25 cellular contexts compared by ENCODE assay signal in genomic region chr15:48458876-48459275, GRCh38.
DNase-seq lines count a peak whose midpoint lies in the region; ATAC-seq and TF ChIP-seq lines count a peak whose summit lies in the region.
"Had no signal": no experiment of that assay in that cellular context is flagged by ENCODE, and none has a peak within 500 bp of the region (broad histone marks: within the 10 kb centered on the region; RNA-seq: fewer than 3 reads in every experiment).

No MANE protein-coding gene starts in this region.

- no peaks in the 10 kb centered on the region for H3K4me1 ChIP-seq in Karpas-422 (ENCODE audit: low read length)
- H3K4me1 ChIP-seq in fibroblast of lung (ENCODE audit: control insufficient read depth, extremely low read depth, insufficient read depth, low read length): peaks cover 8% of the 10 kb centered on the region
- peaks cover 15 to 20% of the 10 kb centered on the region in 2 donors for H3K4me1 ChIP-seq in thyroid gland
- H3K4me1 ChIP-seq: HAP-1, lower lobe of right lung, transverse colon had no signal

- no peaks in the 10 kb centered on the region for H3K9me2 ChIP-seq in Karpas-422 (replicated peaks; ENCODE audit: insufficient read depth, low read length)

- no peak overlapping the region for H3K4me3 Mint-ChIP-seq in WTC11
- H3K4me3 Mint-ChIP-seq: B cell; central memory CD8-positive, alpha-beta T cell; neural crest cell; stimulated activated naive CD8-positive, alpha-beta T cell treated with anti-CD3 and anti-CD28 coated beads, Interleukin-15, Interleukin-2, amounts not matched to agents 100 ng/mL and 50 ng/mL, for 24 hours had no signal

- H3K27me3 ChIP-seq in Karpas-422 (ENCODE audit: low read length) (no peaks in the 10 kb centered on the region), fibroblast of lung (ENCODE audit: control insufficient read depth, insufficient read depth, low read length) (no peaks in the 10 kb centered on the region), thyroid gland (no peaks in the 10 kb centered on the region)
- H3K27me3 ChIP-seq: transverse colon had no signal

- POLR2A ChIA-PET in WTC11 (lab: Charles Lee): no interaction called here

- H3K4me3 ChIP-seq in Karpas-422 (ENCODE audit: low read length): no peak overlapping the region
- no peak overlapping the region for H3K4me3 ChIP-seq in fibroblast of lung (replicated peaks in 1 of 4; ENCODE audit: control extremely low read depth in 1 of 4, insufficient read depth in 1 of 4, low read depth in 3 of 4, low read length in 4 of 4)
- no peak overlapping the region for H3K4me3 ChIP-seq in thyroid gland (replicated peaks in 1 of 3)
- H3K4me3 ChIP-seq: HAP-1, lower lobe of right lung, transverse colon had no signal

- H3K36me3 Mint-ChIP-seq in WTC11: no peaks in the 10 kb centered on the region
- H3K36me3 Mint-ChIP-seq: activated naive CD4-positive, alpha-beta T cell treated with anti-CD3 and anti-CD28 coated beads, Interleukin-2, amount 50 U/mL, for 72 hours had no signal

- ATAC-seq in WTC11: no peak
- ATAC-seq: activated naive CD4-positive, alpha-beta T cell treated with anti-CD3 and anti-CD28 coated beads, Interleukin-2, amount 50 U/mL, for 72 hours; lower lobe of right lung had no signal

- H2AFZ ChIP-seq in Karpas-422 (ENCODE audit: low read length): no peak overlapping the region
- no peak overlapping the region for H2AFZ ChIP-seq in fibroblast of lung (ENCODE audit: low read length)

- H3K36me3 ChIP-seq in Karpas-422 (ENCODE audit: insufficient read depth, low read length) (no peaks in the 10 kb centered on the region), fibroblast of lung (ENCODE audit: control insufficient read depth, insufficient read depth, low read length) (peaks cover 23% of the 10 kb centered on the region), thyroid gland (peaks cover 16 to 24% of the 10 kb centered on the region in 2 donors)
- H3K36me3 ChIP-seq: HAP-1, transverse colon had no signal

- DNase-seq in GM03348 (ENCODE audit: low spot score) (peak; percentile 35), Karpas-422 (peak; percentile 10), fibroblast of lung (ENCODE audit: low read depth in 2 of 2) (peak in 1 of 2 donors; percentile 45), thyroid gland (peak; percentile 80 to 81), DMS 273 (lab: John Stamatoyannopoulos, UW; ENCODE audit: unreplicated experiment) (no peak), hippocampal formation (lab: John Stamatoyannopoulos, UW) (no peak), NCI-H510A (lab: John Stamatoyannopoulos, UW) (no peak), WTC11 (ENCODE audit: low spot score) (no peak)
- DNase-seq: activated CD4-positive, alpha-beta T cell treated with anti-CD3 and anti-CD28 coated beads, Interleukin-2, amount 50 U/mL, for 1 hour; activated CD8-positive, alpha-beta memory T cell treated with anti-CD3 and anti-CD28 coated beads, Interleukin-2, amount 50 U/mL, for 4 hours; DMS79; lower lobe of right lung; NCI-H2081 treated with DMSO at 0.1 percent for 48 hours; NCI-H345; NCI-H82; SW 1271; T1000; transverse colon had no signal

- no peaks in the 10 kb centered on the region for H4K20me1 ChIP-seq in Karpas-422 (ENCODE audit: insufficient read depth, low read depth, low read length)
- no peaks in the 10 kb centered on the region for H4K20me1 ChIP-seq in fibroblast of lung (ENCODE audit: control insufficient read depth, extremely low read depth, insufficient read depth, low read length)

- no peak overlapping the region for H3K4me2 ChIP-seq in Karpas-422 (ENCODE audit: low read depth, low read length, poor library complexity, severe bottlenecking)
- H3K4me2 ChIP-seq in fibroblast of lung (ENCODE audit: extremely low read depth, insufficient read depth, low read length): no peak overlapping the region

- H3K27ac ChIP-seq in Karpas-422 (ENCODE audit: low read length): no peak overlapping the region
- peak overlapping the region; percentile 58 for H3K27ac ChIP-seq in fibroblast of lung (ENCODE audit: insufficient read depth, low read length)
- peak overlapping the region in 2 of 3 donors; percentile 8 to 14 for H3K27ac ChIP-seq in thyroid gland
- H3K27ac ChIP-seq: epithelial cell of prostate, lower lobe of right lung, transverse colon had no signal

- WGBS in thyroid gland, 2 donors: 21 to 25% methylated on average over 2 of the region's 2 CpGs

- CTCF ChIA-PET in WTC11 (lab: Charles Lee): no interaction called here

- TF ChIP-seq POLR2A in thyroid gland (IDR thresholded peaks at IDR 0.05): no peak

- H3K9ac ChIP-seq in Karpas-422 (ENCODE audit: low read length) (no peak overlapping the region), fibroblast of lung (ENCODE audit: insufficient read depth, low read length) (no peak overlapping the region)

- no peak overlapping the region for H3K27ac Mint-ChIP-seq in WTC11
- H3K27ac Mint-ChIP-seq: activated naive CD4-positive, alpha-beta T cell treated with anti-CD3 and anti-CD28 coated beads, Interleukin-2, amount 50 U/mL, for 72 hours; B cell; stimulated activated naive CD8-positive, alpha-beta T cell treated with anti-CD3 and anti-CD28 coated beads, Interleukin-15, Interleukin-2, amounts not matched to agents 100 ng/mL and 50 ng/mL, for 24 hours had no signal

- H3K4me1 Mint-ChIP-seq in WTC11: no peaks in the 10 kb centered on the region
- H3K4me1 Mint-ChIP-seq: B cell; central memory CD8-positive, alpha-beta T cell; neural crest cell had no signal

- H3K79me2 ChIP-seq in Karpas-422 (ENCODE audit: low read length) (no peaks in the 10 kb centered on the region), fibroblast of lung (ENCODE audit: control insufficient read depth, insufficient read depth, low read length) (no peaks in the 10 kb centered on the region)

- no peaks in the 10 kb centered on the region for H3K27me3 Mint-ChIP-seq in WTC11 (ENCODE audit: low read depth)
- H3K27me3 Mint-ChIP-seq: B cell; central memory CD8-positive, alpha-beta T cell; stimulated activated naive CD8-positive, alpha-beta T cell treated with anti-CD3 and anti-CD28 coated beads, Interleukin-15, Interleukin-2, amounts not matched to agents 100 ng/mL and 50 ng/mL, for 24 hours had no signal

- TF ChIP-seq CTCF in fibroblast of lung (conservative IDR thresholded peaks at IDR 0.05 in 1 of 2, IDR thresholded peaks at IDR 0.05 in 1 of 2; ENCODE audit: low read depth in 1 of 2, low read length in 2 of 2): no peak
- no peak for TF ChIP-seq CTCF in thyroid gland (IDR thresholded peaks at IDR 0.05)
- TF ChIP-seq CTCF in WTC11 (IDR thresholded peaks at IDR 0.05): no peak

- H3K9me3 Mint-ChIP-seq in WTC11: no peaks in the 10 kb centered on the region
- H3K9me3 Mint-ChIP-seq: activated naive CD4-positive, alpha-beta T cell treated with anti-CD3 and anti-CD28 coated beads, Interleukin-2, amount 50 U/mL, for 72 hours; central memory CD8-positive, alpha-beta T cell; neural crest cell; stimulated activated naive CD8-positive, alpha-beta T cell treated with anti-CD3 and anti-CD28 coated beads, Interleukin-15, Interleukin-2, amounts not matched to agents 100 ng/mL and 50 ng/mL, for 24 hours had no signal

- intact Hi-C loops in thyroid gland (cut with DNase I): no loop called here

- H3K9me3 ChIP-seq in Karpas-422 (ENCODE audit: low read length): no peaks in the 10 kb centered on the region
- H3K9me3 ChIP-seq in fibroblast of lung (ENCODE audit: control insufficient read depth, insufficient read depth, low read depth, low read length): no peaks in the 10 kb centered on the region
- no peaks in the 10 kb centered on the region for H3K9me3 ChIP-seq in thyroid gland
- H3K9me3 ChIP-seq: HAP-1, lower lobe of right lung, transverse colon had no signal

TF ChIP-seq in WTC11, 78 proteins besides CTCF, POLR2A, EP300 and RAD21:
- TF ChIP-seq USF1 (CRISPR knock-in tag; IDR thresholded peaks at IDR 0.05) (no peak), ESRRA (CRISPR knock-in tag; IDR thresholded peaks at IDR 0.05; ENCODE audit: borderline replicate concordance) (no peak)

Comparison
In these comparisons a context has a peak if more than half of its experiments do, and no peak if none do; other contexts are left out.
1. DNase-seq: peak in GM03348 (single experiment), Karpas-422 (single experiment) and thyroid gland (2 of 2); none in DMS 273 (single experiment), hippocampal formation (0 of 2), NCI-H510A (single experiment) and WTC11 (single experiment).